14 cellular contexts compared by ENCODE assay signal in the genomic region with DNA sequence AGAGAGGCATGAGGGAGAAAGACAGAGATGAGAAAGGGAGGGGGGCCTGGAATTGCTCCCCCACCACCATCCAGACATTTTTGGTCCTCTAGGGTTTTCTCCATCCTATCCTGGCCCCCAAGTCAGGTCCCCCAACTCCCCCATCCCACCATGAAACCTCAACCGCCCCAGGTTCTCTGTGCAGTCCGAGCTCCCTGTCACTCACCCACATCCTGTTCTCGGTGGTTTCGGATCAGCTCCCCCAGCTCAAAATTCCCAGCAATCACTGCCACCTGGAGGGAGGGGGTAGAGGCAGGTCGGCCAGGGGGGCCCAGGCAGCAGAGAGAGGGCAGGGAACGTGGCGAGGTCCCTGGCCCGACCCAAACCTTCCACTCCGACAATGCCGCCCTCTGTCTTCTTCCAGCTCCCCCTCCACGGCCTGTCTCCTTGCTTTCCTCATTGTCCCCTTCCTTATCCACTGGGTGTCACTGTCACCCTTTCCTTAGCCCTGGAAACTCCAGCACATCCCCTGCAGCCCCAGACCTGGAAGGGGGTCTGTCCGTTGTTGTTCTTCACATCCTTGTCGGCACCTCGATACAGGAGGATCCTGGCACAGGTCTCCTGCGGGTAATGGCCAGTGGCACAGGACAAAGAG. TPM values are rescaled to one million over a fixed set of nuclear protein-coding genes. Genes with fewer than 3 reads are reported as not detected.
A peak's percentile ranks its signal among the peaks of the same experiment; 100 is the strongest.
DNase-seq lines count a peak whose midpoint lies in the region; ATAC-seq, FAIRE-seq and TF ChIP-seq lines count a peak whose summit lies in the region.
"Had no signal": no experiment of that assay in that cellular context is flagged by ENCODE, and none has a peak within 500 bp of the region (broad histone marks: within the 10 kb centered on the region; RNA-seq: fewer than 3 reads in every experiment).

No MANE protein-coding gene starts in this region.

- in situ Hi-C loops in G401 (cut with HindIII; ENCODE audit: low sequenced_read_pairs): no loop called here

- TF ChIP-seq EP300 in A549 (IDR thresholded peaks at IDR 0.05): no peak

- TF ChIP-seq CTCF in A549 (IDR thresholded peaks at IDR 0.05) (peak; percentile 53), fibroblast of pulmonary artery (IDR thresholded peaks at IDR 0.05; ENCODE audit: low read length, missing control alignments) (peak; percentile 11), upper lobe of right lung (IDR thresholded peaks at IDR 0.05) (no peak)

- POLR2A ChIA-PET in A549 (lab: Yijun Ruan, JAX): no interaction called here

- FAIRE-seq in A549 (lab: Jason Lieb, UNC): no peak
- FAIRE-seq: RCC 7860 had no signal

- H3K4me2 ChIP-seq in A549: peak overlapping the region; percentile 43; the same call in 2 of the 3 replicates

- DNase-seq in A549 (ENCODE audit: low read depth in 1 of 2, low spot score in 1 of 2) (peak; percentile 58 to 68), G401 (ENCODE audit: low spot score) (peak; percentile 34), NT2/D1 (ENCODE audit: low read depth, low spot score) (no peak), fibroblast of pulmonary artery (ENCODE audit: low read depth) (no peak), hippocampal formation (lab: John Stamatoyannopoulos, UW) (no peak), upper lobe of right lung (no peak)
- DNase-seq: activated CD4-positive, CD25-positive, alpha-beta regulatory T cell treated with anti-CD3 and anti-CD28 coated beads, Interleukin-2, amount 50 U/mL, for 72 hours; activated naive CD4-positive, alpha-beta T cell; CD8-positive, alpha-beta T cell; effector CD8-positive, alpha-beta T cell; MM.1S had no signal

- CTCF ChIA-PET in A549 (lab: Yijun Ruan, JAX): interaction anchor here (0.6 to 7.3 kb wide), 22 partner anchors 8 to 721 kb away, joined by 3 to 111 read pairs (median 6); a partner anchor contains a TSS

- no peak overlapping the region for H3K4me3 ChIP-seq in A549
- no peak overlapping the region for H3K4me3 ChIP-seq in NT2/D1 (ENCODE audit: insufficient read length, low read depth)
- H3K4me3 ChIP-seq in fibroblast of pulmonary artery (replicated peaks; ENCODE audit: low read depth, low read length): no peak overlapping the region
- no peak overlapping the region for H3K4me3 ChIP-seq in upper lobe of right lung

- H3K9ac ChIP-seq in NT2/D1 (ENCODE audit: insufficient read length, low read depth): peak overlapping the region; percentile 21

- H3K27me3 ChIP-seq in NT2/D1 (ENCODE audit: insufficient read depth, insufficient read length) (peaks cover 19% of the 10 kb centered on the region), upper lobe of right lung (peaks cover 41% of the 10 kb centered on the region)

- intact Hi-C loops in upper lobe of right lung (cut with DNase I): no loop called here

- H3K36me3 ChIP-seq in NT2/D1 (ENCODE audit: insufficient read depth, insufficient read length, low read length): no peaks in the 10 kb centered on the region
- no peaks in the 10 kb centered on the region for H3K36me3 ChIP-seq in upper lobe of right lung

- peaks cover 13% of the 10 kb centered on the region; the same call in 1 of the 3 replicates for H3K4me1 ChIP-seq in A549
- H3K4me1 ChIP-seq in NT2/D1 (ENCODE audit: insufficient read depth, insufficient read length): peaks cover 5% of the 10 kb centered on the region
- no peaks in the 10 kb centered on the region for H3K4me1 ChIP-seq in upper lobe of right lung

- H3K27ac ChIP-seq in A549 (no peak overlapping the region), upper lobe of right lung (no peak overlapping the region)

- 9% methylated on average over 15 of the region's 15 CpGs for WGBS in A549 (ENCODE audit: missing lambda C conversion rate)

- TF ChIP-seq RAD21 in A549 (conservative IDR thresholded peaks at IDR 0.05 in 1 of 2, IDR thresholded peaks at IDR 0.05 in 1 of 2): peak; percentile 65 to 78

- TF ChIP-seq POLR2A in A549 (IDR thresholded peaks at IDR 0.05; ENCODE audit: low read length): no peak

- H3K9me3 ChIP-seq in A549 (no peaks in the 10 kb centered on the region), NT2/D1 (ENCODE audit: insufficient read depth, low read length) (no peaks in the 10 kb centered on the region), upper lobe of right lung (no peaks in the 10 kb centered on the region)

- ATAC-seq in A549 (peak; percentile 54 to 72), GM21825 (IDR thresholded peaks at IDR 0.05; ENCODE audit: unreplicated experiment) (no peak), upper lobe of right lung (no peak), HG03442 (IDR thresholded peaks at IDR 0.05; ENCODE audit: unreplicated experiment) (no peak)
- ATAC-seq: CD8-positive, alpha-beta T cell had no signal

TF ChIP-seq in A549, 52 proteins besides CTCF, POLR2A, EP300 and RAD21:
- TF ChIP-seq FOXS1 (CRISPR knock-in tag; IDR thresholded peaks at IDR 0.05) (no peak), SMC3 (IDR thresholded peaks at IDR 0.05) (peak; percentile 42)

RNA-seq across cellular contexts. Expression of a gene that starts 15.6 kb away (rescaled TPM):
- polyA plus RNA-seq in A549 (2011; rRNA removed) (0.01 and 0.04 TPM in 2 replicates), A549 (2017; fragmentation: RNase III; extraction: RNeasy Plus Mini Kit Qiagen cat#74134 plus additional on column Dnase treatment) (0.07 to 0.17 TPM (median 0.09 TPM) in 3 replicates)
- 0.04 and 0.06 TPM in 2 replicates for polyA plus RNA-seq in A549 (2012; cell fraction: cytosol; rRNA removed)
- 0.04 and 0.07 TPM in 2 replicates for polyA plus RNA-seq in A549 (2012; cell fraction: nucleus; rRNA removed)
- 0.41 TPM in 1 of 2 replicates, not detected in the other for polyA minus RNA-seq in A549 (2011; rRNA and poly(A)+ RNA removed)
- total RNA-seq in G401 (2014; rRNA removed; shearing (Covaris generic)): 14.0 and 16.4 TPM in 2 replicates
- 0.35 TPM for total RNA-seq in upper lobe of right lung

RNA-seq across cellular contexts. Expression of a gene that starts 19.1 kb away (rescaled TPM):
- polyA plus RNA-seq in A549 (2011; rRNA removed) (1.4 and 1.5 TPM in 2 replicates), A549 (2017; fragmentation: RNase III; extraction: RNeasy Plus Mini Kit Qiagen cat#74134 plus additional on column Dnase treatment) (5.0 to 6.4 TPM (median 6.2 TPM) in 3 replicates)
- polyA plus RNA-seq in A549 (2012; cell fraction: cytosol; rRNA removed): 5.7 and 9.0 TPM in 2 replicates
- polyA plus RNA-seq in A549 (2012; cell fraction: nucleus; rRNA removed): 9.7 and 13.1 TPM in 2 replicates
- 0.34 and 0.37 TPM in 2 replicates for polyA minus RNA-seq in A549 (2011; rRNA and poly(A)+ RNA removed)
- total RNA-seq in G401 (2014; rRNA removed; shearing (Covaris generic)): 91.4 and 132 TPM in 2 replicates
- total RNA-seq in upper lobe of right lung: 13.3 TPM

RNA-seq across cellular contexts. Expression of a gene that starts 54.8 kb away (rescaled TPM):
- 1.8 and 2.1 TPM in 2 replicates for polyA plus RNA-seq in A549 (2011; rRNA removed)
- polyA plus RNA-seq in A549 (2012; cell fraction: cytosol; rRNA removed): 5.7 and 5.8 TPM in 2 replicates
- 5.8 and 5.9 TPM in 2 replicates for polyA plus RNA-seq in A549 (2012; cell fraction: nucleus; rRNA removed)
- polyA plus RNA-seq in A549 (2017; fragmentation: RNase III; extraction: RNeasy Plus Mini Kit Qiagen cat#74134 plus additional on column Dnase treatment): 7.9 to 9.5 TPM (median 8.2 TPM) in 3 replicates
- polyA minus RNA-seq in A549 (2011; rRNA and poly(A)+ RNA removed): not detected in 2 replicates
- 10.0 and 13.1 TPM in 2 replicates for total RNA-seq in G401 (2014; rRNA removed; shearing (Covaris generic))
- 3.9 TPM for total RNA-seq in upper lobe of right lung
- total RNA-seq: CD8-positive, alpha-beta T cell had no signal

Comparison
In these comparisons a context has a peak if more than half of its experiments do, and no peak if none do; other contexts are left out.
1. ATAC-seq: peak in A549 (2 of 2); none in GM21825 (single experiment), upper lobe of right lung (single experiment) and HG03442 (single experiment).
2. DNase-seq: peak in A549 (2 of 2) and G401 (single experiment); none in NT2/D1 (single experiment), fibroblast of pulmonary artery (single experiment), hippocampal formation (0 of 2) and upper lobe of right lung (single experiment).
3. RNA of a gene that starts 15.6 kb away (total RNA-seq): 14.0 to 16.4 TPM in G401; 0.35 TPM in upper lobe of right lung (single experiment); every median in the first group is over 10 times any median in the second.